Comparison of ENCODE assay signal across 8 cellular contexts in genomic region chr17:82022981-82023446, GRCh38. TPM values are rescaled to one million over a fixed set of nuclear protein-coding genes. Genes with fewer than 3 reads are reported as not detected.
DNase-seq lines count a peak whose midpoint lies in the region; FAIRE-seq and TF ChIP-seq lines count a peak whose summit lies in the region.

Gene LRRC45 (plus strand): TSS chr17:82023305. CDS start chr17:82023644, 339 bp downstream.

- peaks cover 3% of the 10 kb centered on the region for H3K36me3 Mint-ChIP-seq in activated T-helper 1 cell treated with anti-CD3 and anti-CD28 coated beads, Interleukin-12 subunit alpha, Interleukin-12 subunit beta, Interleukin-2, Interleukin-4 antibody, amounts not matched to agents 30 ng/mL and 10 ng/mL and 1 ng/mL, durations not matched to agents 14 hours and 24 hours and 36 hours (ENCODE audit: low read depth)

- no peaks in the 10 kb centered on the region for H3K9me3 Mint-ChIP-seq in activated T-helper 1 cell treated with anti-CD3 and anti-CD28 coated beads, Interleukin-12 subunit alpha, Interleukin-12 subunit beta, Interleukin-2, Interleukin-4 antibody, amounts not matched to agents 30 ng/mL and 10 ng/mL and 1 ng/mL, durations not matched to agents 14 hours and 24 hours and 36 hours

- TF ChIP-seq CTCF in RWPE1 (conservative IDR thresholded peaks at IDR 0.05; ENCODE audit: low read depth) (no peak), esophagus squamous epithelium (IDR thresholded peaks at IDR 0.05) (no peak)

- CTCF ChIA-PET in RWPE1 (lab: Yijun Ruan, JAX) = interaction anchor here (3.6 to 4.9 kb wide), 2 partner anchors 8 to 63 kb away, joined by 22 to 128 read pairs; partner anchors contain the start of genes NOTUM and RAC3

- H3K4me1 Mint-ChIP-seq in activated T-helper 1 cell treated with anti-CD3 and anti-CD28 coated beads, Interleukin-12 subunit alpha, Interleukin-12 subunit beta, Interleukin-2, Interleukin-4 antibody, amounts not matched to agents 30 ng/mL and 10 ng/mL and 1 ng/mL, durations not matched to agents 14 hours and 24 hours and 36 hours (ENCODE audit: low read depth) = peaks cover 15% of the 10 kb centered on the region

- H3K27me3 Mint-ChIP-seq in activated T-helper 1 cell treated with anti-CD3 and anti-CD28 coated beads, Interleukin-12 subunit alpha, Interleukin-12 subunit beta, Interleukin-2, Interleukin-4 antibody, amounts not matched to agents 30 ng/mL and 10 ng/mL and 1 ng/mL, durations not matched to agents 14 hours and 24 hours and 36 hours (ENCODE audit: insufficient read depth) = no peaks in the 10 kb centered on the region

- POLR2A ChIA-PET in RWPE1 (lab: Yijun Ruan, JAX; ENCODE audit: low non-redundant PET) = interaction anchor here (0.6 to 1.2 kb wide), 3 partner anchors 8 to 287 kb away, joined by 3 to 4 read pairs (median 3); partner anchors contain the start of genes DCXR and RAC3

- H3K4me3 Mint-ChIP-seq in activated T-helper 1 cell treated with anti-CD3 and anti-CD28 coated beads, Interleukin-12 subunit alpha, Interleukin-12 subunit beta, Interleukin-2, Interleukin-4 antibody, amounts not matched to agents 30 ng/mL and 10 ng/mL and 1 ng/mL, durations not matched to agents 14 hours and 24 hours and 36 hours = peak within 1 kb of the TSS; percentile 90

- H3K36me3 ChIP-seq in esophagus squamous epithelium = peaks cover 0 to 26% (median 4%) of the 10 kb centered on the region in 3 donors
- H3K36me3 ChIP-seq in muscle layer of duodenum (ENCODE audit: control insufficient read depth in 1 of 2, insufficient read depth in 2 of 2, low read length in 2 of 2) = peaks cover 0 to 11% of the 10 kb centered on the region in 2 donors

- H3K27me3 ChIP-seq in esophagus squamous epithelium (no peaks in the 10 kb centered on the region), muscle layer of duodenum (ENCODE audit: low read depth, low read length) (no peaks in the 10 kb centered on the region)

- no peak for FAIRE-seq in H54 (lab: Jason Lieb, UNC)

- DNase-seq in DMS79 treated with DMSO at 0.1 percent for 48 hours (lab: John Stamatoyannopoulos, UW) (peak; percentile 85), H54 (ENCODE audit: insufficient read length, low spot score) (peak; percentile 98), LoVo (ENCODE audit: low spot score) (peak; percentile 100), RWPE1 (ENCODE audit: low spot score) (peak; percentile 98), esophagus squamous epithelium (lab: John Stamatoyannopoulos, UW) (peak; percentile 99)
- DNase-seq in activated T-helper 1 cell treated with anti-CD3 and anti-CD28 coated beads, Interleukin-12 subunit alpha, Interleukin-12 subunit beta, Interleukin-2, Interleukin-4 antibody, amounts not matched to agents 30 ng/mL and 10 ng/mL and 1 ng/mL, durations not matched to agents 14 hours and 24 hours and 36 hours (ENCODE audit: low spot score) = peak; percentile 100
- DNase-seq in stimulated activated CD8-positive, alpha-beta memory T cell treated with anti-CD3 and anti-CD28 coated beads, Interleukin-7, amount 100 ng/mL, for 1 hour (ENCODE audit: low read depth in 2 of 2) = peak; percentile 99

- TF ChIP-seq POLR2A in H54 (IDR thresholded peaks at IDR 0.05; ENCODE audit: low read depth, low read length) = no peak
- no peak for TF ChIP-seq POLR2A in esophagus squamous epithelium (IDR thresholded peaks at IDR 0.05)

- H3K4me3 ChIP-seq in esophagus squamous epithelium (peak within 1 kb of the TSS; percentile 62 to 97 (median 82)), muscle layer of duodenum (ENCODE audit: low read depth in 1 of 2, low read length in 2 of 2) (peak within 1 kb of the TSS; percentile 74 to 75)

- H3K27ac Mint-ChIP-seq in activated T-helper 1 cell treated with anti-CD3 and anti-CD28 coated beads, Interleukin-12 subunit alpha, Interleukin-12 subunit beta, Interleukin-2, Interleukin-4 antibody, amounts not matched to agents 30 ng/mL and 10 ng/mL and 1 ng/mL, durations not matched to agents 14 hours and 24 hours and 36 hours = peak within 1 kb of the TSS; percentile 68

- no peaks in the 10 kb centered on the region for H3K9me3 ChIP-seq in esophagus squamous epithelium
- no peaks in the 10 kb centered on the region for H3K9me3 ChIP-seq in muscle layer of duodenum (ENCODE audit: control insufficient read depth in 1 of 2, low read length in 2 of 2)

- 0% methylated on average over 6 to 10 of the region's 42 CpGs for WGBS in esophagus squamous epithelium, 2 donors

- intact Hi-C loops in activated T-helper 1 cell treated with anti-CD3 and anti-CD28 coated beads, Interleukin-12 subunit alpha, Interleukin-12 subunit beta, Interleukin-2, Interleukin-4 antibody, amounts not matched to agents 30 ng/mL and 10 ng/mL and 1 ng/mL, durations not matched to agents 14 hours and 24 hours and 36 hours (cut with micrococcal nuclease) = loop anchor here (1.0 to 10.0 kb wide), 11 partner anchors 8 to 694 kb away; partner anchors contain the start of genes ASPSCR1, DCXR, DUS1L and FASN
- intact Hi-C loops in esophagus squamous epithelium (cut with DNase I) = loop anchor here (2.0 kb wide), 1 partner anchor 64 kb away; no protein-coding TSS in a partner anchor

- H3K4me1 ChIP-seq in esophagus squamous epithelium = peaks cover 25 to 52% (median 30%) of the 10 kb centered on the region in 3 donors
- H3K4me1 ChIP-seq in muscle layer of duodenum (ENCODE audit: control insufficient read depth in 1 of 2, insufficient read depth in 2 of 2, low read length in 2 of 2) = peaks cover 12 to 28% of the 10 kb centered on the region in 2 donors

- H3K27ac ChIP-seq in RWPE1 (peak within 1 kb of the TSS; percentile 80), esophagus squamous epithelium (peak within 1 kb of the TSS; percentile 75 to 88 (median 84)), muscle layer of duodenum (ENCODE audit: low read length) (no peak within 1 kb of the TSS)

RNA-seq across cellular contexts. Expression of gene LRRC45, which starts in this region (rescaled TPM):
- total RNA-seq in activated T-helper 1 cell treated with anti-CD3 and anti-CD28 coated beads, Interleukin-12 subunit alpha, Interleukin-12 subunit beta, Interleukin-2, Interleukin-4 antibody, amounts not matched to agents 30 ng/mL and 10 ng/mL and 1 ng/mL, durations not matched to agents 14 hours and 24 hours and 36 hours = 37.6 and 37.8 TPM in 2 replicates
- total RNA-seq in esophagus squamous epithelium = 10 to 100 TPM in 3 of 4 donors, 1 to 10 TPM in 1; 9.7 to 21.2 (median 18.3) TPM
